ENCODE assay signal across 28 cellular contexts in genomic region chr7:94040254-94040653, GRCh38. TPM values are rescaled to one million over a fixed set of nuclear protein-coding genes. Genes with fewer than 3 reads are reported as not detected.
DNase-seq lines count a peak whose midpoint lies in the region; ATAC-seq, FAIRE-seq and TF ChIP-seq lines count a peak whose summit lies in the region.
"Had no signal": no experiment of that assay in that cellular context is flagged by ENCODE, and none has a peak within 500 bp of the region (broad histone marks: within the 10 kb centered on the region; RNA-seq: fewer than 3 reads in every experiment).

No MANE protein-coding gene starts in this region.

- TF ChIP-seq RAD21 in GM12878 (IDR thresholded peaks at IDR 0.05; ENCODE audit: insufficient read depth, low read depth, low read length) = no peak

- H3K4me1 Mint-ChIP-seq in GM23338 = peaks cover 20% of the 10 kb centered on the region
- H3K4me1 Mint-ChIP-seq: activated CD4-positive, alpha-beta T cell treated with anti-CD3 and anti-CD28 coated beads, Interleukin-2, amount 10 ng/mL, durations not matched to agents 7 days and 5 days; activated naive CD8-positive, alpha-beta T cell treated with anti-CD3 and anti-CD28 coated beads, Interleukin-2, amount 10 ng/mL, durations not matched to agents 7 days and 5 days; naive thymus-derived CD4-positive, alpha-beta T cell had no signal

- H4K8ac ChIP-seq in neuronal stem cell (ENCODE audit: low read depth, low read length) = no peak overlapping the region

- intact Hi-C loops in GM12878 (cut with micrococcal nuclease; ENCODE audit: unreplicated experiment) (no loop called here), stomach (cut with DNase I; ENCODE audit: low total_unique reads) (no loop called here)

- no peaks in the 10 kb centered on the region for H3K9me3 Mint-ChIP-seq in GM23338
- H3K9me3 Mint-ChIP-seq: activated CD4-positive, alpha-beta T cell treated with anti-CD3 and anti-CD28 coated beads, Interleukin-2, amount 10 ng/mL, durations not matched to agents 7 days and 5 days; activated naive CD8-positive, alpha-beta T cell treated with anti-CD3 and anti-CD28 coated beads, Interleukin-2, amount 10 ng/mL, durations not matched to agents 7 days and 5 days; activated T-cell treated with anti-CD3 and anti-CD28 coated beads, Interleukin-2, amount 50 U/mL, for 24 hours; naive thymus-derived CD4-positive, alpha-beta T cell; WTC11 had no signal

- no peaks in the 10 kb centered on the region for H3K36me3 Mint-ChIP-seq in GM23338 (ENCODE audit: low read depth)
- H3K36me3 Mint-ChIP-seq: activated naive CD8-positive, alpha-beta T cell treated with anti-CD3 and anti-CD28 coated beads, Interleukin-2, amount 10 ng/mL, durations not matched to agents 7 days and 5 days; naive thymus-derived CD4-positive, alpha-beta T cell; WTC11 had no signal

- H2AFZ ChIP-seq in GM23338 (peak overlapping the region; percentile 23; the same call in 1 of the 2 replicates), GM12878 (ENCODE audit: control insufficient read depth, low read depth, low read length) (no peak overlapping the region), neuronal stem cell (ENCODE audit: low read length) (peak overlapping the region; percentile 72)
- H2AFZ ChIP-seq: PC-9 had no signal

- H3K79me2 ChIP-seq in GM23338 (replicated peaks; ENCODE audit: insufficient read depth) (no peaks in the 10 kb centered on the region), GM12878 (ENCODE audit: control insufficient read depth, insufficient read depth, low read length) (no peaks in the 10 kb centered on the region)

- DNase-seq in GM23338 (ENCODE audit: low spot score) (no peak), NCI-H69 (lab: John Stamatoyannopoulos, UW) (peak; percentile 51), GM12878 (ENCODE audit: low read depth, low spot score) (no peak), neuronal stem cell (ENCODE audit: low spot score) (no peak), stomach (no peak), ureter (ENCODE audit: low spot score) (no peak)
- DNase-seq: activated CD4-positive, alpha-beta T cell treated with anti-CD3 and anti-CD28 coated beads, Interleukin-2, amount 10 ng/mL, durations not matched to agents 7 days and 5 days; activated gamma-delta T cell; activated naive CD8-positive, alpha-beta T cell treated with anti-CD3 and anti-CD28 coated beads, Interleukin-2, amount 10 ng/mL, durations not matched to agents 7 days and 5 days; activated T-cell treated with anti-CD3 and anti-CD28 coated beads, Interleukin-2, amount 50 U/mL, for 24 hours; dermis blood vessel endothelial cell; DMS79; left ventricle myocardium inferior; naive thymus-derived CD4-positive, alpha-beta T cell; NCI-H1105 treated with DMSO at 0.1 percent for 48 hours; NCI-H2029; NCI-H345; PC-9; Right ventricle myocardium superior; stimulated activated CD4-positive, alpha-beta T cell treated with anti-CD3 and anti-CD28 coated beads, Interleukin-2, amount 100 ng/mL, for 24 hours; T1000; trophoblast cell had no signal

- CTCF ChIA-PET in GM12878 (lab: Yijun Ruan, JAX) = interaction anchor here (1.1 to 2.8 kb wide), 5 partner anchors 9 to 130 kb away, joined by 3 to 10 read pairs (median 5); no protein-coding TSS in a partner anchor

- H3K14ac ChIP-seq in neuronal stem cell (ENCODE audit: low read length) = no peak overlapping the region

- H3K27ac ChIP-seq in GM23338 (ENCODE audit: low read depth) = no peak overlapping the region
- H3K27ac ChIP-seq in GM12878 (ENCODE audit: control insufficient read depth, insufficient read depth) = no peak overlapping the region
- no peak overlapping the region for H3K27ac ChIP-seq in neuronal stem cell (replicated peaks; ENCODE audit: low read length)
- no peak overlapping the region for H3K27ac ChIP-seq in stomach
- H3K27ac ChIP-seq: BLaER1 treated with 17β-estradiol and CSF1 and Interleukin-3, amounts not matched to agents 10 nM and 100 nM; gastroesophageal sphincter; left ventricle myocardium inferior; PC-9 had no signal

- H3K18ac ChIP-seq in neuronal stem cell (ENCODE audit: low read length) = no peak overlapping the region

- no peak overlapping the region for H3K23ac ChIP-seq in neuronal stem cell (ENCODE audit: low read depth, low read length, poor library complexity)

- TF ChIP-seq POLR2A in GM12878 (IDR thresholded peaks at IDR 0.05; ENCODE audit: low read depth, low read length) (no peak), stomach (IDR thresholded peaks at IDR 0.05) (no peak)

- peaks cover 1% of the 10 kb centered on the region; the same call in 2 of the 3 replicates for H3K9me3 ChIP-seq in GM12878 (replicated peaks; ENCODE audit: control insufficient read depth, insufficient read depth, low read length)
- no peaks in the 10 kb centered on the region for H3K9me3 ChIP-seq in neuronal stem cell (replicated peaks in 1 of 2; ENCODE audit: control insufficient read depth in 2 of 2, insufficient read depth in 1 of 2, low read depth in 1 of 2, low read length in 2 of 2)
- no peaks in the 10 kb centered on the region for H3K9me3 ChIP-seq in stomach
- H3K9me3 ChIP-seq: BLaER1 treated with 17β-estradiol and CSF1 and Interleukin-3, amounts not matched to agents 10 nM and 100 nM; gastroesophageal sphincter; left ventricle myocardium inferior had no signal

- POLR2A ChIA-PET in GM12878 (lab: Charles Lee) = interaction anchor here (1.4 kb wide), 1 partner anchor 11 kb away, joined by 4 read pairs; no protein-coding TSS in a partner anchor

- in situ Hi-C loops in GM12878 (cut with MboI) = no loop called here

- whole genome bisulfite sequencing in GM12878 (ENCODE audit: insufficient coverage, insufficient replicate concordance, low lambda C conversion rate, missing lambda C conversion rate) = 31% methylated on average over 2 of the region's 2 CpGs
- WGBS in neuronal stem cell (ENCODE audit: extremely low coverage in 2 of 2, insufficient read length in 2 of 2, insufficient replicate concordance in 1 of 2), 2 donors = no CpG with 5 or more reads among the region's 2 CpGs
- 29 to 40% (median 36%) methylated on average over 2 of the region's 2 CpGs for WGBS in stomach, 5 donors

- H3K27me3 Mint-ChIP-seq in GM23338 (ENCODE audit: insufficient read depth, low read depth, poor library complexity) = no peaks in the 10 kb centered on the region

- ATAC-seq in GM23338 = no peak
- peak; percentile 26; the same call in 1 of the 3 replicates for ATAC-seq in GM12878
- no peak for ATAC-seq in GM21526 (IDR thresholded peaks at IDR 0.05; ENCODE audit: low FRiP score, unreplicated experiment)
- ATAC-seq: gastroesophageal sphincter; naive thymus-derived CD4-positive, alpha-beta T cell had no signal

- no peak overlapping the region for H3K4ac ChIP-seq in neuronal stem cell (ENCODE audit: low read length)

- H4K20me1 ChIP-seq in GM23338 (replicated peaks; ENCODE audit: insufficient read depth) (no peaks in the 10 kb centered on the region), GM12878 (ENCODE audit: control insufficient read depth, insufficient read depth) (no peaks in the 10 kb centered on the region)
- H4K20me1 ChIP-seq: BLaER1 treated with 17β-estradiol and CSF1 and Interleukin-3, amounts not matched to agents 10 nM and 100 nM had no signal

- H3K4me2 ChIP-seq in GM23338 (no peak overlapping the region), GM12878 (ENCODE audit: control insufficient read depth, insufficient read depth) (no peak overlapping the region), neuronal stem cell (ENCODE audit: insufficient read depth, low read length, poor library complexity, severe bottlenecking) (no peak overlapping the region)
- H3K4me2 ChIP-seq: PC-9, smooth muscle cell had no signal

- H3K9ac ChIP-seq in GM12878 (ENCODE audit: control insufficient read depth, insufficient read depth, low read length) = no peak overlapping the region
- H3K9ac ChIP-seq in neuronal stem cell (ENCODE audit: low read depth, low read length, poor library complexity) = no peak overlapping the region
- H3K9ac ChIP-seq: BLaER1 treated with 17β-estradiol and CSF1 and Interleukin-3, amounts not matched to agents 10 nM and 100 nM had no signal

- H2AK5ac ChIP-seq in neuronal stem cell (ENCODE audit: low read depth, low read length) = no peak overlapping the region

- TF ChIP-seq EP300 in GM12878 (IDR thresholded peaks at IDR 0.05; ENCODE audit: borderline replicate concordance in 1 of 2, control insufficient read depth in 1 of 2, low read depth in 2 of 2, low read length in 2 of 2) (no peak), stomach (IDR thresholded peaks at IDR 0.05) (no peak)

- no peak overlapping the region for H2BK15ac ChIP-seq in neuronal stem cell (ENCODE audit: low read length)

- no peak overlapping the region for H4K91ac ChIP-seq in neuronal stem cell (ENCODE audit: low read depth, low read length, poor library complexity)

- no peak for TF ChIP-seq CTCF in GM23338 (conservative IDR thresholded peaks at IDR 0.05; ENCODE audit: low read depth in 2 of 2)
- TF ChIP-seq CTCF in GM12878 (IDR thresholded peaks at IDR 0.05 in 2 of 3, conservative IDR thresholded peaks at IDR 0.05 in 1 of 3; ENCODE audit: control insufficient read depth in 2 of 3, extremely low read depth in 1 of 3, insufficient read depth in 1 of 3, low read depth in 3 of 3, low read length in 3 of 3) = no peak
- TF ChIP-seq CTCF in stomach (IDR thresholded peaks at IDR 0.05) = no peak

- SMC1A ChIA-PET in GM12878 (lab: Charles Lee; ENCODE audit: uncharacterized antibody, unreplicated experiment) = interaction anchor here (1.1 to 2.7 kb wide), 6 partner anchors 9 to 137 kb away, joined by 3 to 13 read pairs (median 7); no protein-coding TSS in a partner anchor

- H3K79me1 ChIP-seq in neuronal stem cell (ENCODE audit: low read depth, low read length) = no peaks in the 10 kb centered on the region

- no peak for FAIRE-seq in GM12878 (lab: Jason Lieb, UNC)
- FAIRE-seq: GM18507 had no signal

- no peaks in the 10 kb centered on the region for H3K9me2 ChIP-seq in GM23338 (ENCODE audit: insufficient read depth)

- no peaks in the 10 kb centered on the region for H3K36me3 ChIP-seq in GM23338 (ENCODE audit: insufficient read depth)
- H3K36me3 ChIP-seq in GM12878 (ENCODE audit: control insufficient read depth in 2 of 2, insufficient read depth in 2 of 2, low read length in 1 of 2) = no peaks in the 10 kb centered on the region
- H3K36me3 ChIP-seq in neuronal stem cell (replicated peaks in 1 of 2; ENCODE audit: control insufficient read depth in 2 of 2, insufficient read depth in 2 of 2, low read length in 2 of 2) = no peaks in the 10 kb centered on the region
- H3K36me3 ChIP-seq in stomach = no peaks in the 10 kb centered on the region
- H3K36me3 ChIP-seq: BLaER1 treated with 17β-estradiol and CSF1 and Interleukin-3, amounts not matched to agents 10 nM and 100 nM; gastroesophageal sphincter; left ventricle myocardium inferior had no signal

- no peaks in the 10 kb centered on the region for H3F3A ChIP-seq in GM23338 (replicated peaks; ENCODE audit: low read depth)

- H3K4me1 ChIP-seq in GM23338 (ENCODE audit: insufficient read depth) (no peaks in the 10 kb centered on the region), GM12878 (ENCODE audit: control insufficient read depth, insufficient read depth, low read length) (no peaks in the 10 kb centered on the region; the same call in 1 of the 2 replicates), neuronal stem cell (ENCODE audit: control insufficient read depth in 2 of 2, insufficient read depth in 1 of 2, low read depth in 1 of 2, low read length in 2 of 2) (peaks cover 6% of the 10 kb centered on the region in 2 donors), stomach (no peaks in the 10 kb centered on the region)
- H3K4me1 ChIP-seq: gastroesophageal sphincter, left ventricle myocardium inferior had no signal

- no peaks in the 10 kb centered on the region for H3K27me3 ChIP-seq in GM23338 (ENCODE audit: insufficient read depth)
- H3K27me3 ChIP-seq in GM12878 (replicated peaks in 1 of 2; ENCODE audit: control insufficient read depth in 2 of 2, insufficient read depth in 2 of 2, low read length in 1 of 2) = no peaks in the 10 kb centered on the region
- H3K27me3 ChIP-seq in neuronal stem cell (ENCODE audit: control insufficient read depth in 3 of 3, insufficient read depth in 3 of 3, low read depth in 1 of 3, low read length in 3 of 3) = no peaks in the 10 kb centered on the region
- H3K27me3 ChIP-seq in stomach = peaks cover 0 to 8% (median 0%) of the 10 kb centered on the region in 3 donors
- H3K27me3 ChIP-seq: BLaER1 treated with 17β-estradiol and CSF1 and Interleukin-3, amounts not matched to agents 10 nM and 100 nM had no signal

- RAD21 ChIA-PET in GM12878 (lab: Charles Lee; ENCODE audit: unreplicated experiment) = interaction anchor here (0.5 to 2.8 kb wide), 6 partner anchors 11 to 1198 kb away, joined by 3 to 19 read pairs (median 4); no protein-coding TSS in a partner anchor

- no TSS peak for BruUV-seq in GM12878 (replicated peaks; lab: Mats Ljungman, UMichigan)

- H3K4me3 Mint-ChIP-seq in GM23338 = no peak overlapping the region
- H3K4me3 Mint-ChIP-seq: activated CD4-positive, alpha-beta T cell treated with anti-CD3 and anti-CD28 coated beads, Interleukin-2, amount 10 ng/mL, durations not matched to agents 7 days and 5 days; activated naive CD8-positive, alpha-beta T cell treated with anti-CD3 and anti-CD28 coated beads, Interleukin-2, amount 10 ng/mL, durations not matched to agents 7 days and 5 days; activated T-cell treated with anti-CD3 and anti-CD28 coated beads, Interleukin-2, amount 50 U/mL, for 24 hours; naive thymus-derived CD4-positive, alpha-beta T cell; WTC11 had no signal

- no peak overlapping the region for H2BK12ac ChIP-seq in neuronal stem cell (ENCODE audit: low read length)

- H3K27ac Mint-ChIP-seq in GM23338 = no peak overlapping the region
- H3K27ac Mint-ChIP-seq: activated CD4-positive, alpha-beta T cell treated with anti-CD3 and anti-CD28 coated beads, Interleukin-2, amount 10 ng/mL, durations not matched to agents 7 days and 5 days; activated naive CD8-positive, alpha-beta T cell treated with anti-CD3 and anti-CD28 coated beads, Interleukin-2, amount 10 ng/mL, durations not matched to agents 7 days and 5 days; activated T-cell treated with anti-CD3 and anti-CD28 coated beads, Interleukin-2, amount 50 U/mL, for 24 hours; naive thymus-derived CD4-positive, alpha-beta T cell; WTC11 had no signal

- no peak overlapping the region for H3K4me3 ChIP-seq in GM23338
- H3K4me3 ChIP-seq in GM12878 = no peak overlapping the region
- no peak overlapping the region for H3K4me3 ChIP-seq in neuronal stem cell (ENCODE audit: low read length in 2 of 2)
- H3K4me3 ChIP-seq in stomach = no peak overlapping the region
- H3K4me3 ChIP-seq: BLaER1 treated with 17β-estradiol and CSF1 and Interleukin-3, amounts not matched to agents 10 nM and 100 nM; gastroesophageal sphincter; left ventricle myocardium inferior; PC-9; smooth muscle cell had no signal

- no peak overlapping the region for H2BK5ac ChIP-seq in neuronal stem cell (ENCODE audit: low read length)

- H2BK120ac ChIP-seq in neuronal stem cell (ENCODE audit: low read depth, low read length) = no peak overlapping the region

RNA-seq across cellular contexts. Expression of gene BET1, which starts 36.1 kb away (rescaled TPM):
- 35.7 and 42.2 TPM in 2 replicates for total RNA-seq in GM23338 (2014; rRNA removed; shearing (Covaris generic))
- polyA plus RNA-seq in GM23338 (2016; fragmentation: Nextera tagmentation; extraction: Ambion mirVana) = 58.8 and 69.2 TPM in 2 replicates
- 59.6 and 68.0 TPM in 2 replicates for total RNA-seq in GM12878 (2013; cell fraction: nucleolus; rRNA removed)
- 16.2 and 18.1 TPM in 2 replicates for total RNA-seq in GM12878 (2014; rRNA removed)
- 18.9 and 20.5 TPM in 2 replicates for total RNA-seq in GM12878 (2014; rRNA removed; fragmentation: Illumina TruSeq; extraction: Trizol)
- 12.5 and 15.6 TPM in 2 replicates for total RNA-seq in GM12878 (2021)
- polyA plus RNA-seq in GM12878 (2011; ENCODE audit: low read depth) = 11.0 TPM
- polyA plus RNA-seq in GM12878 (2011; rRNA removed) = 35.5 and 63.4 TPM in 2 replicates
- 9.9 and 13.5 TPM in 2 replicates for polyA plus RNA-seq in GM12878 (2011; cell fraction: cytosol; rRNA removed)
- polyA plus RNA-seq in GM12878 (2011; cell fraction: nucleus; rRNA removed) = 18.2 and 23.2 TPM in 2 replicates
- polyA plus RNA-seq in GM12878 (2012) = 15.9 and 22.8 TPM in 2 replicates
- polyA plus RNA-seq in GM12878 (2014; fragmentation: Illumina TruSeq; extraction: Trizol) = 23.6 and 29.1 TPM in 2 replicates
- 10 to 100 TPM; 80.2 to 99.5 TPM for polyA plus RNA-seq in GM12878 (2014; fragmentation: Nextera tagmentation; extraction: Ambion mirVana)
- 17.4 and 18.1 TPM in 2 replicates for polyA plus RNA-seq in GM12878 (2014; rRNA removed)
- polyA plus RNA-seq in GM12878 (2016; fragmentation: Nextera tagmentation; extraction: Ambion mirVana) = 10 to 100 TPM; 33.2 to 42.0 TPM
- polyA minus RNA-seq in GM12878 (2011; rRNA and poly(A)+ RNA removed) = 9.1 and 11.0 TPM in 2 replicates
- polyA minus RNA-seq in GM12878 (2011; cell fraction: cytosol; rRNA and poly(A)+ RNA removed) = 3.1 and 6.7 TPM in 2 replicates
- 21.5 and 27.6 TPM in 2 replicates for polyA minus RNA-seq in GM12878 (2011; cell fraction: nucleus; rRNA and poly(A)+ RNA removed)
- polyA plus RNA-seq in neuronal stem cell (2013, experiment 1 of 2) = 35.3 TPM
- 36.0 TPM for polyA plus RNA-seq in neuronal stem cell (2013, experiment 2 of 2)
- 10 to 100 TPM in 4 of 5 donors, 1 to 10 TPM in 1; 4.1 to 43.5 (median 19.7) TPM for total RNA-seq in stomach
- 10 to 100 TPM; 16.3 to 30.5 (median 29.6) TPM for polyA plus RNA-seq in stomach
- total RNA-seq in ureter = 21.9 TPM
